In genomic region chr16:50457423-50457822, GRCh38 we compare ENCODE assay signal across 26 cellular contexts.
DNase-seq lines count a peak whose midpoint lies in the region; ATAC-seq, FAIRE-seq and TF ChIP-seq lines count a peak whose summit lies in the region.
"Had no signal": no experiment of that assay in that cellular context is flagged by ENCODE, and none has a peak within 500 bp of the region (broad histone marks: within the 10 kb centered on the region; RNA-seq: fewer than 3 reads in every experiment).

No MANE protein-coding gene starts in this region.

- H3K27ac ChIP-seq in K562 (ENCODE audit: extremely low read depth, low read depth, low read length) (no peak overlapping the region), sigmoid colon (no peak overlapping the region)
- H3K27ac ChIP-seq: BLaER1, dorsolateral prefrontal cortex, epithelial cell of prostate, hepatocyte, neutrophil, vagina had no signal

- no peaks in the 10 kb centered on the region for H3K9me1 ChIP-seq in K562 (ENCODE audit: control insufficient read depth, insufficient read depth, low read length)

- WGBS in K562 (ENCODE audit: insufficient coverage, low coverage, missing lambda C conversion rate), result 0% methylated on average over 3 of the region's 4 CpGs
- 10 to 32% methylated on average over 4 of the region's 4 CpGs for WGBS in sigmoid colon, 2 donors

- peaks cover 16% of the 10 kb centered on the region for H3K4me1 Mint-ChIP-seq in activated CD8-positive, alpha-beta memory T cell treated with anti-CD3 and anti-CD28 coated beads, Interleukin-2, amount 10 ng/mL, durations not matched to agents 7 days and 5 days

- no peak overlapping the region for H2AFZ ChIP-seq in K562 (ENCODE audit: low read depth, low read length)
- H2AFZ ChIP-seq: hepatocyte had no signal

- H3K27ac Mint-ChIP-seq in activated CD8-positive, alpha-beta memory T cell treated with anti-CD3 and anti-CD28 coated beads, Interleukin-2, amount 10 ng/mL, durations not matched to agents 7 days and 5 days, result no peak overlapping the region
- H3K27ac Mint-ChIP-seq: T-helper 1 cell treated with Interleukin-12 subunit alpha and Interleukin-12 subunit beta and Interleukin-4 antibody, amounts not matched to agents 30 μg/mL and 1 μg/mL, for 36 hours had no signal

- no peak for TF ChIP-seq EP300 in K562 (IDR thresholded peaks at IDR 0.05; ENCODE audit: low read length)
- TF ChIP-seq EP300 in sigmoid colon (IDR thresholded peaks at IDR 0.05), result no peak

- TF ChIP-seq CTCF in K562 (IDR thresholded peaks at IDR 0.05 in 2 of 3, conservative IDR thresholded peaks at IDR 0.05 in 1 of 3; ENCODE audit: insufficient read depth in 2 of 3, low read depth in 1 of 3, low read length in 3 of 3) (no peak), sigmoid colon (IDR thresholded peaks at IDR 0.05) (no peak)

- intact Hi-C loops in K562 (cut with micrococcal nuclease) (no loop called here), sigmoid colon (cut with DNase I) (no loop called here)

- no peak overlapping the region for H3K4me2 ChIP-seq in K562 (ENCODE audit: insufficient read depth, low read length)
- H3K4me2 ChIP-seq: BLaER1, hepatocyte had no signal

- peaks cover 9% of the 10 kb centered on the region for H3K27me3 Mint-ChIP-seq in activated CD8-positive, alpha-beta memory T cell treated with anti-CD3 and anti-CD28 coated beads, Interleukin-2, amount 10 ng/mL, durations not matched to agents 7 days and 5 days

- no peak for ATAC-seq in activated CD8-positive, alpha-beta memory T cell treated with anti-CD3 and anti-CD28 coated beads, Interleukin-2, amount 10 ng/mL, durations not matched to agents 7 days and 5 days
- ATAC-seq in K562 (no peak), GM19455 (IDR thresholded peaks at IDR 0.05; ENCODE audit: unreplicated experiment) (no peak)

- H3K4me3 Mint-ChIP-seq in activated CD8-positive, alpha-beta memory T cell treated with anti-CD3 and anti-CD28 coated beads, Interleukin-2, amount 10 ng/mL, durations not matched to agents 7 days and 5 days, result no peak overlapping the region
- H3K4me3 Mint-ChIP-seq: T-helper 1 cell treated with Interleukin-12 subunit alpha and Interleukin-12 subunit beta and Interleukin-4 antibody, amounts not matched to agents 30 μg/mL and 1 μg/mL, for 36 hours had no signal

- in situ Hi-C loops in K562 (cut with MboI), result no loop called here

- CTCF ChIA-PET in activated CD8-positive, alpha-beta memory T cell treated with anti-CD3 and anti-CD28 coated beads, Interleukin-2, amount 10 ng/mL, durations not matched to agents 7 days and 5 days (lab: Charles Lee), result no interaction called here
- CTCF ChIA-PET in K562 (lab: Yijun Ruan, JAX; ENCODE audit: low intra/inter-chr PET ratio), result no interaction called here

- H4K20me1 ChIP-seq in K562 (replicated peaks; ENCODE audit: control insufficient read depth, insufficient read depth, low read length), result 0 out of 2 replicates have a peak, but pooled peaks cover 4% of the 10 kb centered on the region
- H4K20me1 ChIP-seq: BLaER1 had no signal

- H3K36me3 Mint-ChIP-seq in activated CD8-positive, alpha-beta memory T cell treated with anti-CD3 and anti-CD28 coated beads, Interleukin-2, amount 10 ng/mL, durations not matched to agents 7 days and 5 days, result no peaks in the 10 kb centered on the region

- POLR2A ChIA-PET in K562 (lab: Yijun Ruan, JAX), result interaction anchor here (0.9 kb wide), 1 partner anchor 14 kb away, joined by 3 read pairs; no protein-coding TSS in a partner anchor

- no peak for TF ChIP-seq RAD21 in K562 (CRISPR knock-in tag; conservative IDR thresholded peaks at IDR 0.05 in 1 of 2, IDR thresholded peaks at IDR 0.05 in 1 of 2)

- DNase-seq in activated CD8-positive, alpha-beta memory T cell treated with anti-CD3 and anti-CD28 coated beads, Interleukin-2, amount 10 ng/mL, durations not matched to agents 7 days and 5 days, result peak; percentile 48
- DNase-seq in activated CD8-positive, alpha-beta memory T cell treated with anti-CD3 and anti-CD28 coated beads for 24 hours, result no peak
- DNase-seq in LoVo (ENCODE audit: low spot score) (peak; percentile 34), K562 (ENCODE audit: extremely low read depth in 1 of 4, low spot score in 3 of 4) (no peak), sigmoid colon (peak; percentile 29), DMS114 treated with DMSO at 0.1 percent for 48 hours (lab: John Stamatoyannopoulos, UW; ENCODE audit: unreplicated experiment) (no peak), NCI-H82 treated with DMSO at 0.1 percent for 48 hours (lab: John Stamatoyannopoulos, UW; ENCODE audit: unreplicated experiment) (no peak)
- DNase-seq: activated CD8-positive, alpha-beta memory T cell treated with anti-CD3 and anti-CD28 coated beads, Interleukin-2, amount 50 U/mL, for 4 hours; anterior cingulate cortex; KG1; NCI-H1048; NCI-H187 treated with DMSO at 0.1 percent for 48 hours; NCI-H2227 treated with DMSO at 0.1 percent for 48 hours; NCI-H774; stimulated activated CD8-positive, alpha-beta memory T cell treated with anti-CD3 and anti-CD28 coated beads, Interleukin-4, amount 100 ng/mL, for 48 hours had no signal

- H3K36me3 ChIP-seq in K562 (ENCODE audit: control insufficient read depth, insufficient read depth, low read length), result no peaks in the 10 kb centered on the region
- no peaks in the 10 kb centered on the region for H3K36me3 ChIP-seq in sigmoid colon
- H3K36me3 ChIP-seq: BLaER1, neutrophil, vagina had no signal

- H3K4me3 ChIP-seq in K562 (no peak overlapping the region), sigmoid colon (no peak overlapping the region)
- H3K4me3 ChIP-seq: BLaER1, dorsolateral prefrontal cortex, hepatocyte, vagina had no signal

- H3K27me3 ChIP-seq in K562 (ENCODE audit: control insufficient read depth in 2 of 2, insufficient read depth in 2 of 2, low read length in 2 of 2) (peaks cover 30 to 57% of the 10 kb centered on the region in 2 experiments), sigmoid colon (peaks cover 0 to 6% (median 0%) of the 10 kb centered on the region in 3 donors)
- H3K27me3 ChIP-seq: BLaER1, vagina had no signal

- H3K9me3 Mint-ChIP-seq in activated CD8-positive, alpha-beta memory T cell treated with anti-CD3 and anti-CD28 coated beads, Interleukin-2, amount 10 ng/mL, durations not matched to agents 7 days and 5 days (ENCODE audit: low read depth), result no peaks in the 10 kb centered on the region
- H3K9me3 Mint-ChIP-seq: T-helper 1 cell treated with Interleukin-12 subunit alpha and Interleukin-12 subunit beta and Interleukin-4 antibody, amounts not matched to agents 30 μg/mL and 1 μg/mL, for 36 hours had no signal

- H3K9ac ChIP-seq in K562 (ENCODE audit: insufficient read depth in 1 of 2, low read depth in 2 of 2, low read length in 2 of 2), result no peak overlapping the region
- H3K9ac ChIP-seq: BLaER1 had no signal

- no peaks in the 10 kb centered on the region for H3K79me2 ChIP-seq in K562 (ENCODE audit: control insufficient read depth, insufficient read depth, low read length)
- H3K79me2 ChIP-seq: hepatocyte had no signal

- no peak for TF ChIP-seq POLR2A in K562 (conservative IDR thresholded peaks at IDR 0.05)
- no peak for TF ChIP-seq POLR2A in sigmoid colon (IDR thresholded peaks at IDR 0.05)

- no TSS peak for BruUV-seq in K562 (replicated peaks; lab: Mats Ljungman, UMichigan)

- H3K4me1 ChIP-seq in K562 (replicated peaks in 1 of 2; ENCODE audit: control insufficient read depth in 2 of 2, insufficient read depth in 2 of 2, low read length in 2 of 2) (no peaks in the 10 kb centered on the region; a peak in 1 of 5 replicates), sigmoid colon (no peaks in the 10 kb centered on the region)
- H3K4me1 ChIP-seq: vagina had no signal

- FAIRE-seq in K562 (lab: Jason Lieb, UNC), result no peak
- FAIRE-seq: G401.6, GM12891, H54 had no signal

- no peaks in the 10 kb centered on the region for H3K9me3 ChIP-seq in K562 (replicated peaks; ENCODE audit: control insufficient read depth, insufficient read depth, low read depth, low read length)
- no peaks in the 10 kb centered on the region for H3K9me3 ChIP-seq in sigmoid colon
- H3K9me3 ChIP-seq: BLaER1, neutrophil, vagina had no signal

TF ChIP-seq in K562, 482 proteins besides CTCF, POLR2A, EP300 and RAD21:
- TF ChIP-seq TRIM28 (IDR thresholded peaks at IDR 0.05) (no peak), SMARCB1 (IDR thresholded peaks at IDR 0.05; ENCODE audit: insufficient read length, low read depth) (no peak), MEIS2 (IDR thresholded peaks at IDR 0.05; ENCODE audit: partially characterized antibody) (peak; percentile 66), LCOR (CRISPR knock-in tag; IDR thresholded peaks at IDR 0.05) (no peak)
TF ChIP-seq in K562: peak in this region for 1.

Comparison
In these comparisons a context has a peak if more than half of its experiments do, and no peak if none do; other contexts are left out.
1. DNase-seq: peak in activated CD8-positive, alpha-beta memory T cell treated with anti-CD3 and anti-CD28 coated beads, Interleukin-2, amount 10 ng/mL, durations not matched to agents 7 days and 5 days (single experiment), LoVo (single experiment) and sigmoid colon (single experiment); none in activated CD8-positive, alpha-beta memory T cell treated with anti-CD3 and anti-CD28 coated beads for 24 hours (single experiment), K562 (0 of 4), DMS114 treated with DMSO at 0.1 percent for 48 hours (single experiment) and NCI-H82 treated with DMSO at 0.1 percent for 48 hours (single experiment).